Comparison of ENCODE assay signal across 1 cellular context in genomic region chr4:184747034-184747830, GRCh38.
TF ChIP-seq lines count a peak whose summit lies in the region.

No MANE protein-coding gene starts in this region.

TF ChIP-seq in H1, 55 proteins besides CTCF, POLR2A, EP300 and RAD21 (continued from another document):
- TF ChIP-seq CBX8 (IDR thresholded peaks at IDR 0.05; ENCODE audit: borderline replicate concordance, low read depth, low read length) (no peak), CHD7 (IDR thresholded peaks at IDR 0.05; ENCODE audit: insufficient replicate concordance, low read length) (no peak)
